ENCODE assay signal across 13 cellular contexts in the genomic region with DNA sequence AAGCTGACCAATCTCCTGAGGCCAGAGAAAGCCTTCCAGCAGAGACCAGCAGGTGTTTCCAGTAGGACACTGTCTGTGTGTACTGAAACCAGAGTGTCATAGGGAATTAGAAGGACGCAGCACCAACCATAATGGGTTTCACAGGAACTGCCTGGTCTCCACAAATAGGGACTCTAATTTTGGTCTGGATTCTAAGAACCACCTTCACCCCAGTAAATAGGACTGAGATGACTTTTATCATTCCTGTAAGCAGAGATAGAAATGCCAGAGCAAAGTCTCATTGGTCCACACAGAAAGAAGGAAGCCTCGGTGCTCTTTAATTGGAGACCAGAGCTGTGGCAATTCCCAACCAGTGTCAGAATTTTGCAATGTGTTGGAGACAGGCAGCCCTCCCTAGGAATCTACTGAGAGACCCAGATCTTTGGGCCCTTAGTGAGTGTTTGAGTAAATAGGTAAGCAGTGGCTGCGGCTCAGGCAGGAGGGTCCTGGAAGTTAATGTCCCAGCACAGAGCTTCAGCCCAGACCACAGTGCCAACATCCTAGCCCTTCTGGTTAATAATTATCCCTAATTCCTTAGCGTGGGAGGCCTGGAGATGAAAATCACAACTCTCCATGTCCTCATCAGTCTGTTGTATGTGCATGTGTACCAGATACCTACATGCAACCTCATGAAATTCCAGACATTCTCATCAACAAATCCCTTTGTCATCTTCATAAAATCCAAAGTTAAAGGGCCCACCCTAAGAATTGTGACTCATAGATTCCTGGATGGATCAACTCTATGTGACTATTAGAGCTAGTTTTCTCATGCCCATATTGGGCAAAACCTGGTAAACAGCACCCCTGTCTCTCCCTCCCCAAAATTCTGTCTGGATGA.
DNase-seq lines count a peak whose midpoint lies in the region; ATAC-seq lines count a peak whose summit lies in the region.
"Had no signal": no experiment of that assay in that cellular context is flagged by ENCODE, and none has a peak within 500 bp of the region (broad histone marks: within the 10 kb centered on the region; RNA-seq: fewer than 3 reads in every experiment).

No MANE protein-coding gene starts in this region.

- no peaks in the 10 kb centered on the region for H3K9me3 ChIP-seq in right cardiac atrium (ENCODE audit: control insufficient read depth, low read length)

- WGBS in right cardiac atrium, result 83% methylated on average over 4 of the region's 4 CpGs

- peak; percentile 75 for DNase-seq in DMS53 (lab: John Stamatoyannopoulos, UW)
- peak; percentile 24 for DNase-seq in NCI-H460 (ENCODE audit: extremely low read depth, low read depth)
- peak; percentile 67 for DNase-seq in epithelial cell of prostate (ENCODE audit: low read depth, low spot score)
- peak; percentile 49 for DNase-seq in non-pigmented ciliary epithelial cell (ENCODE audit: low read depth)
- DNase-seq in activated naive CD4-positive, alpha-beta T cell treated with Interleukin-2 at 50 U/mL for 16 hours, result no peak
- DNase-seq in NCI-H1436 (lab: John Stamatoyannopoulos, UW), result no peak
- no peak for DNase-seq in right cardiac atrium
- no peak for DNase-seq in DMS79 (lab: John Stamatoyannopoulos, UW)
- DNase-seq: amniotic stem cell; naive B cell; NCI-H1436 treated with DMSO at 0.1 percent for 48 hours; NK-92 treated with Interleukin-12 subunit alpha and Interleukin-12 subunit beta, amount 100 ng/mL, for 24 hours had no signal

- intact Hi-C loops in right cardiac atrium (cut with DNase I), result no loop called here

- H3K4me1 ChIP-seq in right cardiac atrium (ENCODE audit: control insufficient read depth, insufficient read depth, low read length), result no peaks in the 10 kb centered on the region

- ATAC-seq in right cardiac atrium, result no peak

- H3K27ac ChIP-seq in epithelial cell of prostate (peak overlapping the region; percentile 79), right cardiac atrium (ENCODE audit: low read length) (no peak overlapping the region)

- no peak overlapping the region for H3K4me3 ChIP-seq in right cardiac atrium (ENCODE audit: low read length)
- H3K4me3 ChIP-seq: skin epidermis had no signal

- H3K27me3 ChIP-seq in right cardiac atrium (ENCODE audit: control insufficient read depth, insufficient read depth), result no peaks in the 10 kb centered on the region

Comparison
In these comparisons a context has a peak if more than half of its experiments do, and no peak if none do; other contexts are left out.
1. DNase-seq: peak in DMS53 (single experiment), NCI-H460 (single experiment), epithelial cell of prostate (single experiment) and non-pigmented ciliary epithelial cell (single experiment); none in activated naive CD4-positive, alpha-beta T cell treated with Interleukin-2 at 50 U/mL for 16 hours (single experiment), NCI-H1436 (single experiment), right cardiac atrium (0 of 3) and DMS79 (single experiment).